Comparison of ENCODE assay signal across 8 cellular contexts in the genomic region with DNA sequence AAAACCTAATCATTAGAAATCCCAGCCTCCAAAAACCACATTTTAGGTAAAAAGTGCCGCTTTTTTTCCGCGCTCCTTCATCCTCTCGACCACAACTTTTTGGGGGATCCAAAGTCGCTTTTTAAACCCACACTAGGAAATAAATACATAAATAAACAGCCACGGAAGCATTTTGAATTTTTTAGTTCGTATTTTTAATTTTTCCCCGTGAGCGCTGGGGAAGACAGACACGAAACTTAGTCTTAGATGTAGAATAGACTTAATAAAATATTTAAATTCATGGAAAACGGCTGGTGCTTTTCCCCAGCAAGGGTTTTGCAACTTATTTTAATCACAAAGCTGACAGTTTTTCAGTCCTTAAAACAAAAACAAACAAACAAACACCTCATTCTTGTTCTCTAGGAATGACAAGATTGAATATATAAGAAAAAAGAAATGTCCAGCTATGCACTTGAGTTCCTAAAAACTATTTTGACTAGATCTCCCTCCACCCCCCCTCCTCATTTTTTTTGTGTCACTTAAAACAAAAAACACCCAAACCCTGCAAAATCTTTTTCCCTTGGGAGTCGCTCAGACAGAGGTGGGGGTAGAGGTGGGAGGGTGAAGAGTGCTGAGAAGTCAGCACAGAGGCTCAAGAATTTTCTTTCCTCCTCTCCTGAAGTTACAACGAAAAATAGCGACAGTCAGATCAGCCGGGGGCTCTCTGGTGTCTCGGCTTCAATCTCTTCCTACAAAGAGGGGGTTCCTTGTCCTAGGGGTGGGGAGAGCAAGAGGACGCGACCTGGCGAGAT. TPM values are rescaled to one million over a fixed set of nuclear protein-coding genes. Genes with fewer than 3 reads are reported as not detected.
DNase-seq lines count a peak whose midpoint lies in the region; ATAC-seq and TF ChIP-seq lines count a peak whose summit lies in the region.

No MANE protein-coding gene starts in this region.

- H3K4me1 ChIP-seq in naive thymus-derived CD4-positive, alpha-beta T cell (ENCODE audit: control insufficient read depth in 2 of 2, insufficient read depth in 2 of 2, low read length in 2 of 2): peaks cover 17 to 24% of the 10 kb centered on the region in 2 donors

- peaks cover 0 to 4% (median 0%) of the 10 kb centered on the region in 3 experiments for H3K36me3 ChIP-seq in naive thymus-derived CD4-positive, alpha-beta T cell (ENCODE audit: control insufficient read depth in 2 of 3, insufficient read depth in 3 of 3, low read length in 3 of 3)

- no peak for ATAC-seq in naive thymus-derived CD4-positive, alpha-beta T cell
- ATAC-seq in GM21447 (IDR thresholded peaks at IDR 0.05; ENCODE audit: unreplicated experiment) (no peak), GM21390 (IDR thresholded peaks at IDR 0.05; ENCODE audit: unreplicated experiment) (no peak)

- H3K9me3 ChIP-seq in naive thymus-derived CD4-positive, alpha-beta T cell (ENCODE audit: control insufficient read depth in 2 of 3, low read length in 3 of 3): no peaks in the 10 kb centered on the region

- H3K27ac ChIP-seq in naive thymus-derived CD4-positive, alpha-beta T cell (ENCODE audit: low read depth, low read length): peak overlapping the region; percentile 53

- H3K36me3 Mint-ChIP-seq in chondrocyte (ENCODE audit: low read depth): no peaks in the 10 kb centered on the region
- peaks cover 0 to 6% (median 0%) of the 10 kb centered on the region in 5 donors for H3K36me3 Mint-ChIP-seq in naive thymus-derived CD4-positive, alpha-beta T cell

- POLR2A ChIA-PET in naive thymus-derived CD4-positive, alpha-beta T cell (lab: Charles Lee): interaction anchor here (0.6 to 4.1 kb wide), 11 partner anchors 43 to 765 kb away, joined by 3 to 21 read pairs (median 6); a partner anchor contains a TSS

- intact Hi-C loops in naive thymus-derived CD4-positive, alpha-beta T cell (cut with micrococcal nuclease): loop anchor here (1.0 to 10.0 kb wide), 12 partner anchors 43 to 944 kb away; a partner anchor contains a TSS

- H3K4me3 ChIP-seq in Jurkat, Clone E6-1 (ENCODE audit: low read length): peak overlapping the region; percentile 63
- H3K4me3 ChIP-seq in naive thymus-derived CD4-positive, alpha-beta T cell (ENCODE audit: low read length): peak overlapping the region; percentile 80

- peak overlapping the region; percentile 98 for H3K4me3 Mint-ChIP-seq in chondrocyte (ENCODE audit: unreplicated experiment)
- H3K4me3 Mint-ChIP-seq in naive thymus-derived CD4-positive, alpha-beta T cell: peak overlapping the region; percentile 88 to 99 (median 94)

- H3K4me1 Mint-ChIP-seq in chondrocyte (ENCODE audit: low read depth): peaks cover 50% of the 10 kb centered on the region
- peaks cover 13 to 56% (median 43%) of the 10 kb centered on the region in 7 donors for H3K4me1 Mint-ChIP-seq in naive thymus-derived CD4-positive, alpha-beta T cell

- peak overlapping the region; percentile 92 for H3K27ac Mint-ChIP-seq in chondrocyte (ENCODE audit: unreplicated experiment)
- H3K27ac Mint-ChIP-seq in naive thymus-derived CD4-positive, alpha-beta T cell: peak overlapping the region; percentile 36 to 95 (median 80)

- DNase-seq in AG20443 (ENCODE audit: low spot score) (peak; percentile 30), chondrocyte (ENCODE audit: low spot score) (no peak), middle frontal gyrus (ENCODE audit: extremely low spot score, low spot score) (no peak), kidney glomerular epithelial cell (lab: John Stamatoyannopoulos, UW) (no peak)
- no peak for DNase-seq in Jurkat, Clone E6-1 (ENCODE audit: low read depth, low spot score)
- DNase-seq in naive thymus-derived CD4-positive, alpha-beta T cell: peak in 1 of 9 donors; percentile 20

- no peaks in the 10 kb centered on the region for H3K27me3 Mint-ChIP-seq in chondrocyte (ENCODE audit: low read depth)
- peaks cover 0 to 52% (median 28%) of the 10 kb centered on the region in 5 donors for H3K27me3 Mint-ChIP-seq in naive thymus-derived CD4-positive, alpha-beta T cell

- peaks cover 8% of the 10 kb centered on the region in 2 donors for H3K27me3 ChIP-seq in naive thymus-derived CD4-positive, alpha-beta T cell (ENCODE audit: control insufficient read depth in 2 of 2, insufficient read depth in 2 of 2, low read length in 2 of 2)

- CTCF ChIA-PET in naive thymus-derived CD4-positive, alpha-beta T cell (lab: Charles Lee): interaction anchor here (0.9 to 3.6 kb wide), 8 partner anchors 31 to 765 kb away, joined by 3 to 27 read pairs (median 4); no protein-coding TSS in a partner anchor

- TF ChIP-seq CTCF in chondrocyte (IDR thresholded peaks at IDR 0.05): no peak

- H3K9me3 Mint-ChIP-seq in chondrocyte (ENCODE audit: low read depth): no peaks in the 10 kb centered on the region
- peaks cover 0 to 2% (median 0%) of the 10 kb centered on the region in 11 donors for H3K9me3 Mint-ChIP-seq in naive thymus-derived CD4-positive, alpha-beta T cell

RNA-seq across cellular contexts. Expression of a gene that starts 43.4 kb away (rescaled TPM):
- polyA plus RNA-seq in Jurkat, Clone E6-1 (2012; ENCODE audit: insufficient read depth, insufficient read length): 8.3 TPM
- 10.7 to 13.3 TPM (median 12.9 TPM) in 3 replicates for total RNA-seq in chondrocyte
- 10 to 100 TPM in 4 of 5 experiments, 1 to 10 TPM in 1; 10.0 to 16.0 (median 12.7) TPM for total RNA-seq in naive thymus-derived CD4-positive, alpha-beta T cell
- polyA plus RNA-seq in naive thymus-derived CD4-positive, alpha-beta T cell: 10 to 100 TPM in 1 of 2 donors, 1 to 10 TPM in 1; 8.0 to 15.5 TPM
